8 cellular contexts compared by ENCODE assay signal in genomic region chr2:233191009-233191408, GRCh38.
DNase-seq lines count a peak whose midpoint lies in the region; ATAC-seq lines count a peak whose summit lies in the region.
"Not testable (repeated sequence)": the region's sequence is repeated elsewhere in the genome, so short reads cannot be mapped to it uniquely, and the experiment has no call there.

No MANE protein-coding gene starts in this region.

- POLR2A ChIA-PET in CD8-positive, alpha-beta memory T cell (lab: Charles Lee); activated CD4-positive, alpha-beta T cell treated with anti-CD3 and anti-CD28 coated beads for 36 hours (lab: Charles Lee): not testable (repeated sequence)

- H3K27ac ChIP-seq in CD8-positive, alpha-beta memory T cell (ENCODE audit: low read depth, low read length) = not testable (repeated sequence)

- peak overlapping the region in 1 of 7 donors; percentile 1 for H3K4me3 Mint-ChIP-seq in CD8-positive, alpha-beta memory T cell
- H3K4me3 Mint-ChIP-seq in T-helper 1 cell treated with Interleukin-12 subunit alpha and Interleukin-12 subunit beta and Interleukin-4 antibody, amounts not matched to agents 30 μg/mL and 1 μg/mL, for 36 hours; activated CD4-positive, alpha-beta T cell treated with anti-CD3 and anti-CD28 coated beads for 36 hours; activated naive CD4-positive, alpha-beta T cell treated with anti-CD3 and anti-CD28 coated beads for 36 hours; effector memory CD8-positive, alpha-beta T cell; natural killer cell treated with Interleukin-12 subunit alpha and Interleukin-12 subunit beta and Interleukin-15 and Interleukin-18, amount 100 ng/mL, for 72 hours: not testable (repeated sequence)

- H3K4me3 ChIP-seq in CD8-positive, alpha-beta memory T cell (ENCODE audit: low read length) = not testable (repeated sequence)

- peak overlapping the region in 6 of 8 donors; percentile 10 to 61 (median 31) for H3K27ac Mint-ChIP-seq in CD8-positive, alpha-beta memory T cell
- H3K27ac Mint-ChIP-seq in T-helper 1 cell treated with Interleukin-12 subunit alpha and Interleukin-12 subunit beta and Interleukin-4 antibody, amounts not matched to agents 30 μg/mL and 1 μg/mL, for 36 hours = peak overlapping the region; percentile 5
- H3K27ac Mint-ChIP-seq in activated CD4-positive, alpha-beta T cell treated with anti-CD3 and anti-CD28 coated beads for 36 hours = peak overlapping the region; percentile 15
- peak overlapping the region; percentile 10 for H3K27ac Mint-ChIP-seq in activated naive CD4-positive, alpha-beta T cell treated with anti-CD3 and anti-CD28 coated beads for 36 hours
- H3K27ac Mint-ChIP-seq in effector memory CD8-positive, alpha-beta T cell = peak overlapping the region; percentile 0 to 78
- H3K27ac Mint-ChIP-seq in natural killer cell treated with Interleukin-12 subunit alpha and Interleukin-12 subunit beta and Interleukin-15 and Interleukin-18, amount 100 ng/mL, for 72 hours = peak overlapping the region; percentile 10 to 31

- H3K36me3 ChIP-seq in CD8-positive, alpha-beta memory T cell (ENCODE audit: insufficient read depth, low read length) = peaks cover 64% of the 10 kb centered on the region

- intact Hi-C loops in activated CD4-positive, alpha-beta T cell treated with anti-CD3 and anti-CD28 coated beads for 36 hours (cut with DNase I, micrococcal nuclease); activated naive CD4-positive, alpha-beta T cell treated with anti-CD3 and anti-CD28 coated beads for 36 hours (cut with micrococcal nuclease): not testable (repeated sequence)

- peaks cover 22 to 98% (median 42%) of the 10 kb centered on the region in 3 donors for H3K36me3 Mint-ChIP-seq in CD8-positive, alpha-beta memory T cell
- peaks cover 55% of the 10 kb centered on the region for H3K36me3 Mint-ChIP-seq in T-helper 1 cell treated with Interleukin-12 subunit alpha and Interleukin-12 subunit beta and Interleukin-4 antibody, amounts not matched to agents 30 μg/mL and 1 μg/mL, for 36 hours (ENCODE audit: low read depth)
- peaks cover 53% of the 10 kb centered on the region for H3K36me3 Mint-ChIP-seq in activated CD4-positive, alpha-beta T cell treated with anti-CD3 and anti-CD28 coated beads for 36 hours (ENCODE audit: low read depth)
- peaks cover 37% of the 10 kb centered on the region for H3K36me3 Mint-ChIP-seq in activated naive CD4-positive, alpha-beta T cell treated with anti-CD3 and anti-CD28 coated beads for 36 hours (ENCODE audit: low read depth)
- peaks cover 86% of the 10 kb centered on the region for H3K36me3 Mint-ChIP-seq in effector memory CD8-positive, alpha-beta T cell (ENCODE audit: insufficient read depth)
- H3K36me3 Mint-ChIP-seq in natural killer cell treated with Interleukin-12 subunit alpha and Interleukin-12 subunit beta and Interleukin-15 and Interleukin-18, amount 100 ng/mL, for 72 hours = peaks cover 24% of the 10 kb centered on the region

- CTCF ChIA-PET in CD8-positive, alpha-beta memory T cell (lab: Charles Lee); activated naive CD4-positive, alpha-beta T cell treated with anti-CD3 and anti-CD28 coated beads for 36 hours (lab: Charles Lee): not testable (repeated sequence)
- CTCF ChIA-PET in activated CD4-positive, alpha-beta T cell treated with anti-CD3 and anti-CD28 coated beads for 36 hours (lab: Charles Lee) = interaction anchor here (0.6 to 1.5 kb wide), 2 partner anchors 137 to 1739 kb away, joined by 3 read pairs; no protein-coding TSS in a partner anchor

- H3K9me3 Mint-ChIP-seq in CD8-positive, alpha-beta memory T cell; T-helper 1 cell treated with Interleukin-12 subunit alpha and Interleukin-12 subunit beta and Interleukin-4 antibody, amounts not matched to agents 30 μg/mL and 1 μg/mL, for 36 hours; activated CD4-positive, alpha-beta T cell treated with anti-CD3 and anti-CD28 coated beads for 36 hours (ENCODE audit: low read depth); activated naive CD4-positive, alpha-beta T cell treated with anti-CD3 and anti-CD28 coated beads for 36 hours; effector memory CD8-positive, alpha-beta T cell; natural killer cell treated with Interleukin-12 subunit alpha and Interleukin-12 subunit beta and Interleukin-15 and Interleukin-18, amount 100 ng/mL, for 72 hours: not testable (repeated sequence)

- ATAC-seq in activated CD4-positive, alpha-beta T cell treated with anti-CD3 and anti-CD28 coated beads for 36 hours; effector memory CD8-positive, alpha-beta T cell (replicated peaks); natural killer cell treated with Interleukin-12 subunit alpha and Interleukin-12 subunit beta and Interleukin-15 and Interleukin-18, amount 100 ng/mL, for 72 hours: not testable (repeated sequence)

- not testable (repeated sequence) for H3K4me1 ChIP-seq in CD8-positive, alpha-beta memory T cell (ENCODE audit: insufficient read depth, low read length)

- H3K27me3 Mint-ChIP-seq in CD8-positive, alpha-beta memory T cell; T-helper 1 cell treated with Interleukin-12 subunit alpha and Interleukin-12 subunit beta and Interleukin-4 antibody, amounts not matched to agents 30 μg/mL and 1 μg/mL, for 36 hours (ENCODE audit: low read depth); activated CD4-positive, alpha-beta T cell treated with anti-CD3 and anti-CD28 coated beads for 36 hours; activated naive CD4-positive, alpha-beta T cell treated with anti-CD3 and anti-CD28 coated beads for 36 hours (ENCODE audit: low read depth); effector memory CD8-positive, alpha-beta T cell; natural killer cell treated with Interleukin-12 subunit alpha and Interleukin-12 subunit beta and Interleukin-15 and Interleukin-18, amount 100 ng/mL, for 72 hours: not testable (repeated sequence)

- H3K27me3 ChIP-seq in CD8-positive, alpha-beta memory T cell (ENCODE audit: insufficient read depth, low read length, poor library complexity, severe bottlenecking) = not testable (repeated sequence)

- DNase-seq in AML-193 (lab: John Stamatoyannopoulos, UW) (peak; percentile 13 to 26), MV-4-11 (lab: John Stamatoyannopoulos, UW) (peak; percentile 73)
- DNase-seq in CD8-positive, alpha-beta memory T cell; activated CD4-positive, alpha-beta T cell treated with anti-CD3 and anti-CD28 coated beads for 36 hours; activated naive CD4-positive, alpha-beta T cell treated with anti-CD3 and anti-CD28 coated beads for 36 hours; effector memory CD8-positive, alpha-beta T cell; natural killer cell treated with Interleukin-12 subunit alpha and Interleukin-12 subunit beta and Interleukin-15 and Interleukin-18, amount 100 ng/mL, for 72 hours (ENCODE audit: low spot score): not testable (repeated sequence)

- H3K9me3 ChIP-seq in CD8-positive, alpha-beta memory T cell (ENCODE audit: low read length) = not testable (repeated sequence)

- not testable (repeated sequence) for H3K4me1 Mint-ChIP-seq in CD8-positive, alpha-beta memory T cell; T-helper 1 cell treated with Interleukin-12 subunit alpha and Interleukin-12 subunit beta and Interleukin-4 antibody, amounts not matched to agents 30 μg/mL and 1 μg/mL, for 36 hours (ENCODE audit: low read depth); activated CD4-positive, alpha-beta T cell treated with anti-CD3 and anti-CD28 coated beads for 36 hours; activated naive CD4-positive, alpha-beta T cell treated with anti-CD3 and anti-CD28 coated beads for 36 hours (ENCODE audit: low read depth); effector memory CD8-positive, alpha-beta T cell (ENCODE audit: low read depth in 2 of 2)
- H3K4me1 Mint-ChIP-seq in natural killer cell treated with Interleukin-12 subunit alpha and Interleukin-12 subunit beta and Interleukin-15 and Interleukin-18, amount 100 ng/mL, for 72 hours (ENCODE audit: low read depth in 2 of 2) = peaks cover 5 to 11% of the 10 kb centered on the region in 2 donors
